ENCODE assay signal across 13 cellular contexts in the genomic region with DNA sequence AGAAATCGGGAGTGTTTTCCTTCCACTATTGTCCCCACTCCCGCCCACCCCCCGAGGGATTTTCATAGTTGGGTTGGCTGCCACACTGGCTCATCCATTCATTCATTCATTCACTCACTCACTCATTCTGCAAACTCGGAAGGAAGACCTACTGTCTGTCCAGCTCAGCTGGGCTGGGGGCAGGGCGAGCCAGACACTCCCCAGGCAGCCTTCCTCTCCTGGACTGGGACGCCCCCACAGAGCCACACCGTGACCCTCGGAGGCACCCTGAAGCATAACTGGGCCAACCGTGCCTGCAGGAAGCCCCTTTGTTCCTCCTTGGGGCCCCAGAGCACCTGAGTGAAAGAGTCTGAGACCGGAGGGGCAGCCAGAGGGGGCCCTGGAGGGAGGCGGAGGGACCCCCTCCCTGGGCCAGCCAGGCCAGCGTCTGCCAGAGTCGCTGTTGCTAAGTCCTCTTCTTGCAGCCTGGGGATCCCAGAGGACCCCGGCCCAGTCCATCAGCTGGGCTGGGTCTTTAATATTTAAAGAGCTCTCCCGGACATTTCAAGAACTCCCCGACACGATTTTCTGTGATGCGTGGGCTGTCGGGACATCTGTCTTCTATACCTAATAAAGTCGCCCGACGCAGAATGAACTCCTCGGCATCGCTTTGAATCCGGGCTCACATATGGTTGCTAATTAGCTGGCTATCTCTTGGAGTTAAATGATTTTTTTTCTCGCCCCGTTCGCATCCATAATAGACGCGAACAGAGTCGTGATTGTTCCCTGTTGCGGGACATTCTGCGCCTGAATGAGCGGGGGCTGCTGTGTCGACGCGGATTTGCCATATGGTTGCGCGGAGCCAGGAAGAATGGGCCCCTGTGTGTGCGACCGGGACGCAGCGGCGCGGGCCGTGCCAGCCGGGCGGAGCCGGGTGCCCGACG. TPM values are rescaled to one million over a fixed set of nuclear protein-coding genes. Genes with fewer than 3 reads are reported as not detected.
A peak's percentile ranks its signal among the peaks of the same experiment; 100 is the strongest.
DNase-seq lines count a peak whose midpoint lies in the region; ATAC-seq, FAIRE-seq and TF ChIP-seq lines count a peak whose summit lies in the region.
"Had no signal": no experiment of that assay in that cellular context is flagged by ENCODE, and none has a peak within 500 bp of the region (broad histone marks: within the 10 kb centered on the region; RNA-seq: fewer than 3 reads in every experiment).

No MANE protein-coding gene starts in this region.

- H3K4me1 ChIP-seq in adipocyte (ENCODE audit: control insufficient read depth, insufficient read depth, low read length): peaks cover 3% of the 10 kb centered on the region
- H3K4me1 ChIP-seq in aorta (ENCODE audit: control insufficient read depth in 1 of 2, insufficient read depth in 2 of 2, low read length in 2 of 2): no peaks in the 10 kb centered on the region
- peaks cover 0 to 4% of the 10 kb centered on the region in 2 donors for H3K4me1 ChIP-seq in kidney (ENCODE audit: control insufficient read depth in 1 of 2, insufficient read depth in 1 of 2, low read depth in 1 of 2, low read length in 2 of 2)

- 18 to 22% methylated on average over 51 of the region's 51 CpGs for WGBS in aorta, 2 donors

- H3K9me3 ChIP-seq in adipocyte (ENCODE audit: control insufficient read depth, low read length) (peaks cover 8% of the 10 kb centered on the region), aorta (ENCODE audit: control insufficient read depth, low read length) (peaks cover 3% of the 10 kb centered on the region), kidney (ENCODE audit: control insufficient read depth in 1 of 2, low read length in 2 of 2) (no peaks in the 10 kb centered on the region)

- peak overlapping the region; percentile 59 for H3K4me3 Mint-ChIP-seq in T-helper 1 cell treated with Interleukin-12 subunit alpha and Interleukin-12 subunit beta and Interleukin-4 antibody, amounts not matched to agents 30 μg/mL and 1 μg/mL, for 36 hours

- DNase-seq in T-helper 1 cell (no peak), adipocyte (ENCODE audit: low read depth) (no peak), inferior parietal cortex (ENCODE audit: extremely low spot score) (peak; percentile 80), retinal pigment epithelial cell (ENCODE audit: low read depth) (no peak), aorta (no peak), EL (no peak), kidney (no peak)
- DNase-seq: NCI-H510A had no signal

- H3K36me3 ChIP-seq in adipocyte (ENCODE audit: control insufficient read depth, insufficient read depth, low read length, severe bottlenecking): no peaks in the 10 kb centered on the region
- no peaks in the 10 kb centered on the region for H3K36me3 ChIP-seq in aorta (ENCODE audit: control insufficient read depth in 1 of 2, insufficient read depth in 2 of 2, low read length in 1 of 2)
- no peaks in the 10 kb centered on the region for H3K36me3 ChIP-seq in kidney (ENCODE audit: control insufficient read depth in 1 of 2, insufficient read depth in 2 of 2, low read length in 2 of 2)

- peaks cover 44% of the 10 kb centered on the region for H3K27me3 ChIP-seq in adipocyte (replicated peaks; ENCODE audit: control insufficient read depth, insufficient read depth, low read length)
- H3K27me3 ChIP-seq in aorta (ENCODE audit: control insufficient read depth in 1 of 2, insufficient read depth in 2 of 2, low read length in 1 of 2): no peaks in the 10 kb centered on the region

- TF ChIP-seq CTCF in retinal pigment epithelial cell (conservative IDR thresholded peaks at IDR 0.05; ENCODE audit: low read depth, low read length) (no peak), kidney (IDR thresholded peaks at IDR 0.05; ENCODE audit: borderline replicate concordance, extremely low read depth, insufficient read depth) (no peak)

- H3K4me3 ChIP-seq in adipocyte (ENCODE audit: low read length): peak overlapping the region; percentile 43
- peak overlapping the region; percentile 1 for H3K4me3 ChIP-seq in retinal pigment epithelial cell (ENCODE audit: low read length)
- H3K4me3 ChIP-seq in aorta (ENCODE audit: low read length in 2 of 2): no peak overlapping the region
- no peak overlapping the region for H3K4me3 ChIP-seq in kidney (ENCODE audit: low read length in 2 of 2)

- H3K27me3 Mint-ChIP-seq in T-helper 1 cell treated with Interleukin-12 subunit alpha and Interleukin-12 subunit beta and Interleukin-4 antibody, amounts not matched to agents 30 μg/mL and 1 μg/mL, for 36 hours (ENCODE audit: low read depth): peaks cover 55% of the 10 kb centered on the region

- H3K4me1 Mint-ChIP-seq in T-helper 1 cell treated with Interleukin-12 subunit alpha and Interleukin-12 subunit beta and Interleukin-4 antibody, amounts not matched to agents 30 μg/mL and 1 μg/mL, for 36 hours (ENCODE audit: low read depth): peaks cover 2% of the 10 kb centered on the region

- no peaks in the 10 kb centered on the region for H3K36me3 Mint-ChIP-seq in T-helper 1 cell treated with Interleukin-12 subunit alpha and Interleukin-12 subunit beta and Interleukin-4 antibody, amounts not matched to agents 30 μg/mL and 1 μg/mL, for 36 hours (ENCODE audit: low read depth)

- no peaks in the 10 kb centered on the region for H3K9me3 Mint-ChIP-seq in T-helper 1 cell treated with Interleukin-12 subunit alpha and Interleukin-12 subunit beta and Interleukin-4 antibody, amounts not matched to agents 30 μg/mL and 1 μg/mL, for 36 hours

- no peak overlapping the region for H3K27ac ChIP-seq in aorta (ENCODE audit: low read depth in 1 of 2, low read length in 2 of 2)
- no peak overlapping the region for H3K27ac ChIP-seq in kidney (ENCODE audit: low read depth in 2 of 2, low read length in 2 of 2)
- H3K27ac ChIP-seq: HL-60 had no signal

- ATAC-seq in aorta (ENCODE audit: low FRiP score): no peak
- ATAC-seq: esophagus mucosa, left lobe of liver, Right ventricle myocardium inferior had no signal

- H3K9ac ChIP-seq in adipocyte (ENCODE audit: low read length) (no peak overlapping the region), kidney (ENCODE audit: low read length in 2 of 2) (no peak overlapping the region)

- no peak overlapping the region for H3K27ac Mint-ChIP-seq in T-helper 1 cell treated with Interleukin-12 subunit alpha and Interleukin-12 subunit beta and Interleukin-4 antibody, amounts not matched to agents 30 μg/mL and 1 μg/mL, for 36 hours

- no peak for FAIRE-seq in kidney (lab: Jason Lieb, UNC)

- intact Hi-C loops in aorta (cut with DNase I): no loop called here
- intact Hi-C loops in kidney (cut with DNase I): no loop called here

RNA-seq across cellular contexts. Expression of a gene that starts 16.7 kb away (rescaled TPM):
- total RNA-seq in aorta: 10 to 100 TPM; 13.7 to 37.7 TPM
- polyA plus RNA-seq in aorta: 10 to 100 TPM; 11.3 to 21.3 TPM
- total RNA-seq in kidney: 54.8 TPM
- polyA plus RNA-seq in kidney (ENCODE audit: insufficient read depth, low read depth, low replicate concordance): 192 TPM

Comparison
In these comparisons a context has a peak if more than half of its experiments do, and no peak if none do; other contexts are left out.
1. H3K4me3 ChIP-seq: peak in adipocyte (single experiment) and retinal pigment epithelial cell (single experiment); none in aorta (0 of 2) and kidney (0 of 2).